In the genomic region with DNA sequence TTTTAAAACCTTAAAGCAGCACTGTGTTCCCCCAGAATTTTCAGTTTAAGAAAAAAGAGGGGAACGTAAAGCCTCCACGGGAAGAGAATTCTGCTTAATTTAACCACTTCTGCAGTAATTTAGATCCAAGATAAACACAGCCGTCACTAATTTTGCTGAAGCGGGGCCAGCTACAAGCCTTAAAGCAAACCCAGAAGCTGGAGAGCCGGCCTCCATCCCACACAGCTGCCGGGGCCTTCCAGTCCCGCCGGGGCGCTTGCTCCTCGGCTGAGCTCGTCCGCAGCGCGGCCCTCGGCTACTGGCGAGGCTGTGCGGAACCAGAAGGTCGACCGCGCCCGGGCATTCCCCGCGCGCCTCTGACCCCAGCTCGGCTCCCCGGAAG, we compare ENCODE assay signal across 8 cellular contexts. TPM values are rescaled to one million over a fixed set of nuclear protein-coding genes. Genes with fewer than 3 reads are reported as not detected.
DNase-seq lines count a peak whose midpoint lies in the region; ATAC-seq and TF ChIP-seq lines count a peak whose summit lies in the region.

No MANE protein-coding gene starts in this region.

- H3K4me1 Mint-ChIP-seq in Calu3 (ENCODE audit: low read depth, unreplicated experiment): no peaks in the 10 kb centered on the region

- peak overlapping the region; percentile 98 for H3K9ac ChIP-seq in Karpas-422 (ENCODE audit: low read length)

- peak overlapping the region; percentile 39 for H3K27ac Mint-ChIP-seq in Calu3 (ENCODE audit: unreplicated experiment)

- H3K9me3 ChIP-seq in Karpas-422 (ENCODE audit: low read length): no peaks in the 10 kb centered on the region
- H3K9me3 ChIP-seq in breast epithelium: no peaks in the 10 kb centered on the region
- no peaks in the 10 kb centered on the region for H3K9me3 ChIP-seq in lung (ENCODE audit: control insufficient read depth in 2 of 2, insufficient read depth in 1 of 2, low read length in 1 of 2)
- no peaks in the 10 kb centered on the region for H3K9me3 ChIP-seq in upper lobe of left lung

- H3K4me1 ChIP-seq in Karpas-422 (ENCODE audit: low read length) (peaks cover 32% of the 10 kb centered on the region), breast epithelium (peaks cover 5 to 24% of the 10 kb centered on the region in 2 donors), lung (ENCODE audit: control insufficient read depth in 2 of 2, insufficient read depth in 2 of 2, low read length in 2 of 2) (peaks cover 4 to 29% of the 10 kb centered on the region in 2 donors), upper lobe of left lung (peaks cover 34 to 55% (median 47%) of the 10 kb centered on the region in 4 donors)

- no peaks in the 10 kb centered on the region for H3K9me3 Mint-ChIP-seq in Calu3 (ENCODE audit: low read depth, unreplicated experiment)

- no TSS peak for BruUV-seq in Calu3 (replicated peaks; lab: Mats Ljungman, UMichigan)

- peak overlapping the region; percentile 97 for H3K4me3 ChIP-seq in Karpas-422 (ENCODE audit: low read length)
- H3K4me3 ChIP-seq in breast epithelium: peak overlapping the region; percentile 92 to 99 (median 96)
- H3K4me3 ChIP-seq in lung: peak overlapping the region; percentile 99
- peak overlapping the region; percentile 84 to 99 (median 96) for H3K4me3 ChIP-seq in upper lobe of left lung

- H3K79me2 ChIP-seq in Karpas-422 (ENCODE audit: low read length): peaks cover 53% of the 10 kb centered on the region

- no peaks in the 10 kb centered on the region for H3K9me2 ChIP-seq in Karpas-422 (replicated peaks; ENCODE audit: insufficient read depth, low read length)

- H3K27ac ChIP-seq in Karpas-422 (ENCODE audit: low read length) (peak overlapping the region; percentile 83), breast epithelium (peak overlapping the region; percentile 96 to 98), lung (ENCODE audit: low read depth in 1 of 2, low read length in 1 of 2) (peak overlapping the region; percentile 96 to 100), upper lobe of left lung (peak overlapping the region; percentile 99 to 100 (median 100))

- peak overlapping the region; percentile 65 for H3K4me3 Mint-ChIP-seq in Calu3 (ENCODE audit: low read depth, unreplicated experiment)

- 0% methylated on average over 24 to 26 of the region's 26 CpGs for WGBS in lung, 2 donors
- WGBS in upper lobe of left lung, 2 donors: 0% methylated on average over 4 to 5 of the region's 26 CpGs

- no peak for TF ChIP-seq POLR2A in breast epithelium (IDR thresholded peaks at IDR 0.05)
- TF ChIP-seq POLR2A in upper lobe of left lung (IDR thresholded peaks at IDR 0.05): peak in 1 of 4 donors; percentile 35

- H3K36me3 Mint-ChIP-seq in Calu3 (ENCODE audit: insufficient read depth, unreplicated experiment): peaks cover 56% of the 10 kb centered on the region

- DNase-seq in Calu3 (no peak), Karpas-422 (no peak), breast epithelium (ENCODE audit: low spot score in 2 of 2) (peak in 1 of 2 donors; percentile 36), lung (ENCODE audit: low spot score) (no peak), upper lobe of left lung (no peak), pons (ENCODE audit: low spot score) (no peak), NCI-H2196 treated with DMSO at 0.1 percent for 48 hours (lab: John Stamatoyannopoulos, UW; ENCODE audit: unreplicated experiment) (no peak)

- ATAC-seq in lung (ENCODE audit: insufficient read depth, low FRiP score) (no peak), upper lobe of left lung (ENCODE audit: low FRiP score in 2 of 2) (no peak), GM18858 (IDR thresholded peaks at IDR 0.05; ENCODE audit: unreplicated experiment) (no peak)

- intact Hi-C loops in Calu3 (cut with micrococcal nuclease; ENCODE audit: unreplicated experiment): loop anchor here (10.0 kb wide), 1 partner anchor 141 kb away; no protein-coding TSS in a partner anchor
- intact Hi-C loops in breast epithelium (cut with DNase I; ENCODE audit: low total_unique reads): no loop called here

- H3K27me3 ChIP-seq in Karpas-422 (ENCODE audit: low read length) (no peaks in the 10 kb centered on the region), breast epithelium (no peaks in the 10 kb centered on the region), lung (ENCODE audit: control insufficient read depth, insufficient read depth) (no peaks in the 10 kb centered on the region), upper lobe of left lung (no peaks in the 10 kb centered on the region)

- TF ChIP-seq CTCF in Calu3 (IDR thresholded peaks at IDR 0.05; ENCODE audit: unreplicated experiment) (no peak), breast epithelium (IDR thresholded peaks at IDR 0.05) (no peak), lung (IDR thresholded peaks at IDR 0.05; ENCODE audit: control extremely low read depth, extremely low read depth) (no peak), upper lobe of left lung (IDR thresholded peaks at IDR 0.05) (peak in 1 of 6 experiments; percentile 6)

- no peak for TF ChIP-seq EP300 in upper lobe of left lung (IDR thresholded peaks at IDR 0.05)

- peak overlapping the region; percentile 83; the same call in 1 of the 2 replicates for H2AFZ ChIP-seq in Karpas-422 (ENCODE audit: low read length)

- CTCF ChIA-PET in Calu3 (lab: Charles Lee): no interaction called here

- H3K27me3 Mint-ChIP-seq in Calu3 (ENCODE audit: unreplicated experiment): no peaks in the 10 kb centered on the region

- peaks cover 33% of the 10 kb centered on the region for H4K20me1 ChIP-seq in Karpas-422 (ENCODE audit: insufficient read depth, low read depth, low read length)

- H3K36me3 ChIP-seq in Karpas-422 (ENCODE audit: insufficient read depth, low read length): peaks cover 15% of the 10 kb centered on the region; the same call in 1 of the 2 replicates
- H3K36me3 ChIP-seq in breast epithelium: no peaks in the 10 kb centered on the region
- H3K36me3 ChIP-seq in lung (ENCODE audit: control insufficient read depth in 2 of 2, insufficient read depth in 2 of 2, low read length in 2 of 2): peaks cover under 1 to 2% of the 10 kb centered on the region in 2 donors
- H3K36me3 ChIP-seq in upper lobe of left lung: peaks cover 0 to 13% (median 6%) of the 10 kb centered on the region in 4 donors

- H3K4me2 ChIP-seq in Karpas-422 (ENCODE audit: low read depth, low read length, poor library complexity, severe bottlenecking): peak overlapping the region; percentile 85

RNA-seq across cellular contexts. Expression of a gene that starts 1.0 kb away (rescaled TPM):
- total RNA-seq in Calu3 (2022): 109 and 120 TPM in 2 replicates
- total RNA-seq in Karpas-422 (2014; rRNA removed; shearing (Covaris generic); ENCODE audit: low replicate concordance): 107 and 168 TPM in 2 replicates
- total RNA-seq in breast epithelium: 100 to 1,000 TPM; 133 to 206 (median 193) TPM
- total RNA-seq in lung: 100 to 1,000 TPM in 1 of 2 donors, 10 to 100 TPM in 1; 95.0 to 353 TPM
- polyA plus RNA-seq in lung: 10 to 100 TPM; 44.0 to 89.5 TPM
- total RNA-seq in upper lobe of left lung: 100 to 1,000 TPM in 3 of 6 donors, 10 to 100 TPM in 3; 91.4 to 190 (median 107) TPM
